In genomic region chr12:6960291-6961277, GRCh38 we compare ENCODE assay signal across 8 cellular contexts. TPM values are rescaled to one million over a fixed set of nuclear protein-coding genes. Genes with fewer than 3 reads are reported as not detected.
DNase-seq lines count a peak whose midpoint lies in the region; ATAC-seq and TF ChIP-seq lines count a peak whose summit lies in the region.

No MANE protein-coding gene starts in this region.

- no peaks in the 10 kb centered on the region for H3K9me3 Mint-ChIP-seq in activated CD8-positive, alpha-beta memory T cell treated with anti-CD3 and anti-CD28 coated beads, Interleukin-2, amount 10 ng/mL, durations not matched to agents 7 days and 5 days (ENCODE audit: low read depth)
- no peaks in the 10 kb centered on the region for H3K9me3 Mint-ChIP-seq in MCF 10A (ENCODE audit: unreplicated experiment)
- no peaks in the 10 kb centered on the region for H3K9me3 Mint-ChIP-seq in naive thymus-derived CD4-positive, alpha-beta T cell

- TF ChIP-seq CTCF in MCF 10A (IDR thresholded peaks at IDR 0.05; ENCODE audit: unreplicated experiment): peak; percentile 15

- peak overlapping the region; percentile 61 for H3K4me3 Mint-ChIP-seq in activated CD8-positive, alpha-beta memory T cell treated with anti-CD3 and anti-CD28 coated beads, Interleukin-2, amount 10 ng/mL, durations not matched to agents 7 days and 5 days
- H3K4me3 Mint-ChIP-seq in MCF 10A (ENCODE audit: unreplicated experiment): peak overlapping the region; percentile 87
- H3K4me3 Mint-ChIP-seq in naive thymus-derived CD4-positive, alpha-beta T cell: peak overlapping the region; percentile 66 to 99 (median 84)

- H3K36me3 Mint-ChIP-seq in activated CD8-positive, alpha-beta memory T cell treated with anti-CD3 and anti-CD28 coated beads, Interleukin-2, amount 10 ng/mL, durations not matched to agents 7 days and 5 days: peaks cover 61% of the 10 kb centered on the region
- H3K36me3 Mint-ChIP-seq in MCF 10A (ENCODE audit: insufficient read depth, unreplicated experiment): peaks cover 30% of the 10 kb centered on the region
- H3K36me3 Mint-ChIP-seq in naive thymus-derived CD4-positive, alpha-beta T cell: peaks cover 10 to 38% (median 25%) of the 10 kb centered on the region in 5 donors

- peak; percentile 37 for ATAC-seq in activated CD8-positive, alpha-beta memory T cell treated with anti-CD3 and anti-CD28 coated beads, Interleukin-2, amount 10 ng/mL, durations not matched to agents 7 days and 5 days
- ATAC-seq in naive thymus-derived CD4-positive, alpha-beta T cell: peak; percentile 11
- ATAC-seq in aorta (ENCODE audit: low FRiP score): no peak

- H3K27me3 Mint-ChIP-seq in activated CD8-positive, alpha-beta memory T cell treated with anti-CD3 and anti-CD28 coated beads, Interleukin-2, amount 10 ng/mL, durations not matched to agents 7 days and 5 days: no peaks in the 10 kb centered on the region
- no peaks in the 10 kb centered on the region for H3K27me3 Mint-ChIP-seq in MCF 10A (ENCODE audit: insufficient read depth, unreplicated experiment)
- no peaks in the 10 kb centered on the region for H3K27me3 Mint-ChIP-seq in naive thymus-derived CD4-positive, alpha-beta T cell

- no peaks in the 10 kb centered on the region for H3K9me3 ChIP-seq in naive thymus-derived CD4-positive, alpha-beta T cell (ENCODE audit: control insufficient read depth in 2 of 3, low read length in 3 of 3)
- no peaks in the 10 kb centered on the region for H3K9me3 ChIP-seq in aorta (ENCODE audit: control insufficient read depth, low read length)

- no peaks in the 10 kb centered on the region for H3K27me3 ChIP-seq in naive thymus-derived CD4-positive, alpha-beta T cell (ENCODE audit: control insufficient read depth in 2 of 2, insufficient read depth in 2 of 2, low read length in 2 of 2)
- H3K27me3 ChIP-seq in aorta (ENCODE audit: control insufficient read depth in 1 of 2, insufficient read depth in 2 of 2, low read length in 1 of 2): no peaks in the 10 kb centered on the region

- DNase-seq in activated CD8-positive, alpha-beta memory T cell treated with anti-CD3 and anti-CD28 coated beads, Interleukin-2, amount 10 ng/mL, durations not matched to agents 7 days and 5 days: peak; percentile 85
- DNase-seq in activated CD8-positive, alpha-beta memory T cell treated with anti-CD3 and anti-CD28 coated beads, Interleukin-2, amount 50 U/mL, for 4 hours: no peak
- DNase-seq in NOMO-1 treated with dmso at 0.1 percent for 144 hours (lab: John Stamatoyannopoulos, UW; ENCODE audit: unreplicated experiment) (peak; percentile 52), MCF 10A (ENCODE audit: unreplicated experiment) (no peak), NCI-H1092 treated with DMSO at 0.1 percent for 48 hours (lab: John Stamatoyannopoulos, UW) (no peak), mucosa of gallbladder (ENCODE audit: low spot score) (no peak), aorta (no peak)
- peak in 2 of 9 donors; percentile 39 to 46 for DNase-seq in naive thymus-derived CD4-positive, alpha-beta T cell

- POLR2A ChIA-PET in MCF 10A (lab: Yijun Ruan, JAX): interaction anchor here (0.7 to 7.0 kb wide), 17 partner anchors 9 to 392 kb away, joined by 3 to 495 read pairs (median 5); partner anchors contain the start of genes ATN1, C12orf57, C1RL and C1S
- POLR2A ChIA-PET in naive thymus-derived CD4-positive, alpha-beta T cell (lab: Charles Lee): interaction anchor here (0.9 to 13.5 kb wide), 11 partner anchors 8 to 147 kb away, joined by 3 to 1270 read pairs (median 9); partner anchors contain the start of genes C12orf57, CDCA3, EMG1 and ENO2

- H3K4me3 ChIP-seq in naive thymus-derived CD4-positive, alpha-beta T cell (ENCODE audit: low read length): peak overlapping the region; percentile 18
- H3K4me3 ChIP-seq in aorta (ENCODE audit: low read length in 2 of 2): no peak overlapping the region

- WGBS in aorta, 2 donors: 81 to 84% methylated on average over 19 to 20 of the region's 20 CpGs

- no TSS peak for BruUV-seq in MCF 10A (replicated peaks; lab: Mats Ljungman, UMichigan)

- H3K36me3 ChIP-seq in naive thymus-derived CD4-positive, alpha-beta T cell (ENCODE audit: control insufficient read depth in 2 of 3, insufficient read depth in 3 of 3, low read length in 3 of 3): peaks cover 7 to 45% (median 21%) of the 10 kb centered on the region in 3 experiments
- no peaks in the 10 kb centered on the region for H3K36me3 ChIP-seq in aorta (ENCODE audit: control insufficient read depth in 1 of 2, insufficient read depth in 2 of 2, low read length in 1 of 2)

- H3K27ac Mint-ChIP-seq in activated CD8-positive, alpha-beta memory T cell treated with anti-CD3 and anti-CD28 coated beads, Interleukin-2, amount 10 ng/mL, durations not matched to agents 7 days and 5 days: peak overlapping the region; percentile 96
- peak overlapping the region; percentile 94 for H3K27ac Mint-ChIP-seq in MCF 10A (ENCODE audit: low read depth, unreplicated experiment)
- H3K27ac Mint-ChIP-seq in naive thymus-derived CD4-positive, alpha-beta T cell: peak overlapping the region; percentile 96 to 100 (median 98)

- peaks cover 82% of the 10 kb centered on the region for H3K4me1 Mint-ChIP-seq in activated CD8-positive, alpha-beta memory T cell treated with anti-CD3 and anti-CD28 coated beads, Interleukin-2, amount 10 ng/mL, durations not matched to agents 7 days and 5 days
- peaks cover 47% of the 10 kb centered on the region for H3K4me1 Mint-ChIP-seq in MCF 10A (ENCODE audit: insufficient read depth, unreplicated experiment)
- H3K4me1 Mint-ChIP-seq in naive thymus-derived CD4-positive, alpha-beta T cell: peaks cover 52 to 86% (median 78%) of the 10 kb centered on the region in 7 donors

- CTCF ChIA-PET in activated CD8-positive, alpha-beta memory T cell treated with anti-CD3 and anti-CD28 coated beads, Interleukin-2, amount 10 ng/mL, durations not matched to agents 7 days and 5 days (lab: Charles Lee): interaction anchor here (0.9 to 13.5 kb wide), 13 partner anchors 16 to 207 kb away, joined by 3 to 709 read pairs (median 6); partner anchors contain the start of genes ATN1, C12orf57, LPCAT3 and PTPN6
- CTCF ChIA-PET in MCF 10A (lab: Yijun Ruan, JAX): interaction anchor here (0.6 to 6.4 kb wide), 12 partner anchors 11 to 148 kb away, joined by 3 to 160 read pairs (median 4); partner anchors contain the start of genes C12orf57, C1R, C1RL and C1S
- CTCF ChIA-PET in naive thymus-derived CD4-positive, alpha-beta T cell (lab: Charles Lee): interaction anchor here (0.9 to 11.1 kb wide), 6 partner anchors 13 to 88 kb away, joined by 3 to 460 read pairs (median 4); partner anchors contain the start of genes C12orf57, PTPN6, RNU7-1 and SPSB2

- H3K4me1 ChIP-seq in naive thymus-derived CD4-positive, alpha-beta T cell (ENCODE audit: control insufficient read depth in 2 of 2, insufficient read depth in 2 of 2, low read length in 2 of 2): peaks cover 79 to 86% of the 10 kb centered on the region in 2 donors
- no peaks in the 10 kb centered on the region for H3K4me1 ChIP-seq in aorta (ENCODE audit: control insufficient read depth in 1 of 2, insufficient read depth in 2 of 2, low read length in 2 of 2)

- peak overlapping the region; percentile 95 for H3K27ac ChIP-seq in naive thymus-derived CD4-positive, alpha-beta T cell (ENCODE audit: low read depth, low read length)
- no peak overlapping the region for H3K27ac ChIP-seq in aorta (ENCODE audit: low read depth in 1 of 2, low read length in 2 of 2)

- intact Hi-C loops in MCF 10A (cut with micrococcal nuclease) (loop anchor here (1.0 to 5.0 kb wide), 3 partner anchors 16 to 147 kb away; partner anchors contain the start of genes C12orf57 and C1RL), aorta (cut with DNase I) (no loop called here)
- intact Hi-C loops in naive thymus-derived CD4-positive, alpha-beta T cell (cut with micrococcal nuclease): loop anchor here (1.0 kb wide), 5 partner anchors 7 to 36 kb away; partner anchors contain the start of genes C12orf57 (in 2 of the 2), EMG1 (in 1 of the 2) and PHB2 (in 1 of the 2)

RNA-seq across cellular contexts. Expression of gene PTPN6, which starts 9.4 kb away (rescaled TPM):
- total RNA-seq in activated CD8-positive, alpha-beta memory T cell treated with anti-CD3 and anti-CD28 coated beads, Interleukin-2, amount 10 ng/mL, durations not matched to agents 7 days and 5 days: 100 to 1,000 TPM; 283 to 367 TPM
- 10.3 and 13.2 TPM in 2 replicates for total RNA-seq in MCF 10A (2022)
- 100 to 1,000 TPM; 141 to 390 (median 242) TPM for total RNA-seq in naive thymus-derived CD4-positive, alpha-beta T cell
- 100 to 1,000 TPM; 210 to 387 TPM for polyA plus RNA-seq in naive thymus-derived CD4-positive, alpha-beta T cell
- total RNA-seq in mucosa of gallbladder: 66.4 TPM
- total RNA-seq in aorta: 10 to 100 TPM; 29.8 to 42.3 TPM
- polyA plus RNA-seq in aorta: 10 to 100 TPM; 10.1 to 25.7 TPM

RNA-seq across cellular contexts. Expression of gene PHB2, which starts 9.9 kb away (rescaled TPM):
- total RNA-seq in activated CD8-positive, alpha-beta memory T cell treated with anti-CD3 and anti-CD28 coated beads, Interleukin-2, amount 10 ng/mL, durations not matched to agents 7 days and 5 days: 100 to 1,000 TPM; 211 to 271 TPM
- total RNA-seq in MCF 10A (2022) (249 and 305 TPM in 2 replicates), mucosa of gallbladder (141 TPM), aorta (100 to 1,000 TPM in 1 of 2 donors, 10 to 100 TPM in 1; 97.9 to 117 TPM)
- total RNA-seq in naive thymus-derived CD4-positive, alpha-beta T cell: 100 to 1,000 TPM; 132 to 209 (median 146) TPM
- 100 to 1,000 TPM; 113 to 121 TPM for polyA plus RNA-seq in naive thymus-derived CD4-positive, alpha-beta T cell
- 100 to 1,000 TPM; 105 to 139 TPM for polyA plus RNA-seq in aorta

RNA-seq across cellular contexts. Expression of gene EMG1, which starts 10.1 kb away (rescaled TPM):
- total RNA-seq in activated CD8-positive, alpha-beta memory T cell treated with anti-CD3 and anti-CD28 coated beads, Interleukin-2, amount 10 ng/mL, durations not matched to agents 7 days and 5 days: 10 to 100 TPM; 59.9 to 69.5 TPM
- total RNA-seq in MCF 10A (2022) (66.5 and 93.8 TPM in 2 replicates), mucosa of gallbladder (31.8 TPM), aorta (10 to 100 TPM; 30.2 to 31.6 TPM)
- 10 to 100 TPM; 25.7 to 69.5 (median 63.2) TPM for total RNA-seq in naive thymus-derived CD4-positive, alpha-beta T cell
- 10 to 100 TPM; 64.1 to 72.5 TPM for polyA plus RNA-seq in naive thymus-derived CD4-positive, alpha-beta T cell
- 10 to 100 TPM; 15.4 to 24.4 TPM for polyA plus RNA-seq in aorta

RNA-seq across cellular contexts. Expression of gene C12orf57, which starts 16.8 kb away (rescaled TPM):
- 100 to 1,000 TPM; 120 to 132 TPM for total RNA-seq in activated CD8-positive, alpha-beta memory T cell treated with anti-CD3 and anti-CD28 coated beads, Interleukin-2, amount 10 ng/mL, durations not matched to agents 7 days and 5 days
- 176 and 196 TPM in 2 replicates for total RNA-seq in MCF 10A (2022)
- 100 to 1,000 TPM; 148 to 592 (median 362) TPM for total RNA-seq in naive thymus-derived CD4-positive, alpha-beta T cell
- polyA plus RNA-seq in naive thymus-derived CD4-positive, alpha-beta T cell: 100 to 1,000 TPM; 394 to 401 TPM
- 265 TPM for total RNA-seq in mucosa of gallbladder
- 100 to 1,000 TPM; 197 to 233 TPM for total RNA-seq in aorta
- polyA plus RNA-seq in aorta: 1,000 to 10,000 TPM in 1 of 2 donors, 100 to 1,000 TPM in 1; 849 to 1,017 TPM

RNA-seq across cellular contexts. Expression of gene RNU7-1, which starts 17.0 kb away (rescaled TPM):
- total RNA-seq in activated CD8-positive, alpha-beta memory T cell treated with anti-CD3 and anti-CD28 coated beads, Interleukin-2, amount 10 ng/mL, durations not matched to agents 7 days and 5 days: not detected
- not detected in 2 replicates for total RNA-seq in MCF 10A (2022)
- total RNA-seq in naive thymus-derived CD4-positive, alpha-beta T cell: not detected
- polyA plus RNA-seq in naive thymus-derived CD4-positive, alpha-beta T cell: not detected
- total RNA-seq in mucosa of gallbladder: not detected
- total RNA-seq in aorta: not detected
- polyA plus RNA-seq in aorta: not detected

Comparison
In these comparisons a context has a peak if more than half of its experiments do, and no peak if none do; other contexts are left out.
1. DNase-seq: peak in activated CD8-positive, alpha-beta memory T cell treated with anti-CD3 and anti-CD28 coated beads, Interleukin-2, amount 10 ng/mL, durations not matched to agents 7 days and 5 days (single experiment) and NOMO-1 treated with dmso at 0.1 percent for 144 hours (single experiment); none in activated CD8-positive, alpha-beta memory T cell treated with anti-CD3 and anti-CD28 coated beads, Interleukin-2, amount 50 U/mL, for 4 hours (single experiment), MCF 10A (single experiment), NCI-H1092 treated with DMSO at 0.1 percent for 48 hours (single experiment), mucosa of gallbladder (single experiment) and aorta (0 of 2).
2. intact Hi-C loops: an anchor here in MCF 10A (1.0 to 5.0 kb wide) and naive thymus-derived CD4-positive, alpha-beta T cell (1.0 kb wide); none called in aorta.
3. Peak in every context shown above with its lines, with median percentiles within 50 percentile points of each other: H3K27ac Mint-ChIP-seq and H3K4me3 Mint-ChIP-seq.